In genomic region chr19:46298477-46299003, GRCh38 we compare ENCODE assay signal across 12 cellular contexts. TPM values are rescaled to one million over a fixed set of nuclear protein-coding genes. Genes with fewer than 3 reads are reported as not detected.
A peak's percentile ranks its signal among the peaks of the same experiment; 100 is the strongest.
DNase-seq lines count a peak whose midpoint lies in the region; ATAC-seq and TF ChIP-seq lines count a peak whose summit lies in the region.
"Had no signal": no experiment of that assay in that cellular context is flagged by ENCODE, and none has a peak within 500 bp of the region (broad histone marks: within the 10 kb centered on the region; RNA-seq: fewer than 3 reads in every experiment).

No MANE protein-coding gene starts in this region.

- no peaks in the 10 kb centered on the region for H3K27me3 ChIP-seq in BLaER1 treated with 17β-estradiol and CSF1 and Interleukin-3, amounts not matched to agents 10 nM and 100 nM
- H3K27me3 ChIP-seq in prostate gland (replicated peaks; ENCODE audit: insufficient read depth) = no peaks in the 10 kb centered on the region
- H3K27me3 ChIP-seq: SJSA1 had no signal

- no peaks in the 10 kb centered on the region for H3K36me3 Mint-ChIP-seq in WTC11
- H3K36me3 Mint-ChIP-seq: stimulated activated naive B cell treated with anti-CD40 and anti-IgM and Interleukin-4, amounts not matched to agents 10 μg/mL and 1 μg/mL and 100 μg/mL, for 72 hours had no signal

- DNase-seq in WTC11 (ENCODE audit: low spot score) = no peak
- peak; percentile 29 for DNase-seq in fibroblast of villous mesenchyme (ENCODE audit: low read depth)
- DNase-seq in prostate gland (ENCODE audit: low spot score) = no peak
- DNase-seq in kidney glomerular epithelial cell (lab: John Stamatoyannopoulos, UW) = no peak
- DNase-seq in NCI-H524 (lab: John Stamatoyannopoulos, UW) = no peak
- no peak for DNase-seq in AG08396 (ENCODE audit: low spot score)
- DNase-seq: central memory CD4-positive, alpha-beta T cell; stimulated activated naive B cell treated with anti-CD40 and anti-IgM and Interleukin-4, amounts not matched to agents 10 μg/mL and 1 μg/mL and 100 μg/mL, for 72 hours had no signal

- 0 out of 22 replicates have a peak, but pooled peaks cover 0 to under 1% (median 0%) of the 10 kb centered on the region in 11 experiments for H3K9me3 ChIP-seq in BLaER1 treated with 17β-estradiol and CSF1 and Interleukin-3, amounts not matched to agents 10 nM and 100 nM (replicated peaks in 1 of 11)
- no peaks in the 10 kb centered on the region for H3K9me3 ChIP-seq in prostate gland
- H3K9me3 ChIP-seq: SJSA1 had no signal

- H4K20me1 ChIP-seq in BLaER1 treated with 17β-estradiol and CSF1 and Interleukin-3, amounts not matched to agents 10 nM and 100 nM = peaks cover 0 to 6% (median 0%) of the 10 kb centered on the region in 11 experiments; a peak in 1 of 22 replicates

- no peak overlapping the region for H3K27ac Mint-ChIP-seq in WTC11
- H3K27ac Mint-ChIP-seq: stimulated activated naive B cell treated with anti-CD40 and anti-IgM and Interleukin-4, amounts not matched to agents 10 μg/mL and 1 μg/mL and 100 μg/mL, for 72 hours had no signal

- no peak for TF ChIP-seq CTCF in WTC11 (IDR thresholded peaks at IDR 0.05)
- TF ChIP-seq CTCF in fibroblast of villous mesenchyme (IDR thresholded peaks at IDR 0.05; ENCODE audit: insufficient read depth, low read depth, low read length) = no peak
- peak in 1 of 4 experiments; percentile 5 for TF ChIP-seq CTCF in prostate gland (IDR thresholded peaks at IDR 0.05)

- TF ChIP-seq POLR2A in prostate gland (IDR thresholded peaks at IDR 0.05) = no peak

- peak overlapping the region; percentile 49 to 75 (median 66) for H3K4me2 ChIP-seq in BLaER1 treated with 17β-estradiol and CSF1 and Interleukin-3, amounts not matched to agents 10 nM and 100 nM

- no peak overlapping the region for H3K27ac ChIP-seq in BLaER1 treated with 17β-estradiol and CSF1 and Interleukin-3, amounts not matched to agents 10 nM and 100 nM
- H3K27ac ChIP-seq in prostate gland = peak overlapping the region; percentile 91 to 95
- H3K27ac ChIP-seq: SJSA1 had no signal

- 19% methylated on average over 7 of the region's 7 CpGs for WGBS in prostate gland

- POLR2A ChIA-PET in WTC11 (lab: Charles Lee) = no interaction called here

- CTCF ChIA-PET in WTC11 (lab: Charles Lee) = interaction anchor here (0.6 to 7.2 kb wide), 9 partner anchors 11 to 371 kb away, joined by 3 to 95 read pairs (median 5); partner anchors contain the start of genes PNMA8B and PPP5C

- H3K4me3 ChIP-seq in BLaER1 treated with 17β-estradiol and CSF1 and Interleukin-3, amounts not matched to agents 10 nM and 100 nM = no peak overlapping the region; a peak in 1 of 20 replicates
- H3K4me3 ChIP-seq in fibroblast of villous mesenchyme (ENCODE audit: low read depth, low read length) (peak overlapping the region; percentile 60), prostate gland (peak overlapping the region; percentile 25 to 34)
- H3K4me3 ChIP-seq: SJSA1 had no signal

- H3K9me3 Mint-ChIP-seq in WTC11 = no peaks in the 10 kb centered on the region

- intact Hi-C loops in prostate gland (cut with DNase I) = no loop called here

- H3K36me3 ChIP-seq in BLaER1 treated with 17β-estradiol and CSF1 and Interleukin-3, amounts not matched to agents 10 nM and 100 nM = no peaks in the 10 kb centered on the region
- H3K36me3 ChIP-seq in prostate gland = no peaks in the 10 kb centered on the region
- H3K36me3 ChIP-seq: SJSA1 had no signal

- peaks cover 18% of the 10 kb centered on the region for H3K27me3 Mint-ChIP-seq in WTC11 (ENCODE audit: low read depth)

- 0 out of 2 replicates have a peak overlapping the region, but pooled peaks have one; percentile 12 for H3K4me3 Mint-ChIP-seq in WTC11
- H3K4me3 Mint-ChIP-seq: stimulated activated naive B cell treated with anti-CD40 and anti-IgM and Interleukin-4, amounts not matched to agents 10 μg/mL and 1 μg/mL and 100 μg/mL, for 72 hours had no signal

- peak overlapping the region in 4 of 11 experiments; percentile 6 to 41 (median 24); a peak in 3 of 22 replicates for H3K9ac ChIP-seq in BLaER1 treated with 17β-estradiol and CSF1 and Interleukin-3, amounts not matched to agents 10 nM and 100 nM

- peaks cover 12 to 26% (median 20%) of the 10 kb centered on the region in 10 experiments for H3K4me1 ChIP-seq in BLaER1 treated with 17β-estradiol and CSF1 and Interleukin-3, amounts not matched to agents 10 nM and 100 nM
- peaks cover 20% of the 10 kb centered on the region for H3K4me1 ChIP-seq in prostate gland (replicated peaks)

- H3K4me1 Mint-ChIP-seq in WTC11 = peaks cover 35% of the 10 kb centered on the region

- ATAC-seq in WTC11 (no peak), HG03025 (IDR thresholded peaks at IDR 0.05; ENCODE audit: low FRiP score, unreplicated experiment) (no peak)
- ATAC-seq: stimulated activated naive B cell treated with anti-CD40 and anti-IgM and Interleukin-4, amounts not matched to agents 10 μg/mL and 1 μg/mL and 100 μg/mL, for 72 hours had no signal

TF ChIP-seq in WTC11, 78 proteins besides CTCF, POLR2A, EP300 and RAD21:
- TF ChIP-seq CDX4 (CRISPR knock-in tag; IDR thresholded peaks at IDR 0.05; ENCODE audit: borderline replicate concordance) (no peak), TEAD4 (CRISPR knock-in tag; IDR thresholded peaks at IDR 0.05) (no peak), ZNF396 (CRISPR knock-in tag; IDR thresholded peaks at IDR 0.05; ENCODE audit: borderline replicate concordance) (no peak), ZNF138 (CRISPR knock-in tag; conservative IDR thresholded peaks at IDR 0.05) (no peak), CREM (CRISPR knock-in tag; IDR thresholded peaks at IDR 0.05) (no peak)

RNA-seq across cellular contexts. Expression of gene HIF3A, which starts 1.7 kb away (rescaled TPM):
- total RNA-seq in WTC11 (2021) (31.8 to 58.2 TPM (median 48.7 TPM) in 3 replicates), fibroblast of villous mesenchyme (0.43 and 0.64 TPM in 2 replicates), prostate gland (10 to 100 TPM; 42.8 to 97.6 TPM)
- total RNA-seq: activated CD8-positive, alpha-beta memory T cell treated with anti-CD3 and anti-CD28 coated beads for 36 hours; SJSA1 had no signal

RNA-seq across cellular contexts. Expression of gene PPP5C, which starts 48.3 kb away (rescaled TPM):
- total RNA-seq in WTC11 (2021) (98.9 to 107 TPM (median 103 TPM) in 3 replicates), fibroblast of villous mesenchyme (44.9 and 48.3 TPM in 2 replicates), prostate gland (10 to 100 TPM; 81.4 to 84.3 TPM)

Comparison
In these comparisons a context has a peak if more than half of its experiments do, and no peak if none do; other contexts are left out.
1. H3K27ac ChIP-seq: peak in prostate gland (2 of 2); none in BLaER1 treated with 17β-estradiol and CSF1 and Interleukin-3, amounts not matched to agents 10 nM and 100 nM (0 of 11).
2. H3K4me3 ChIP-seq: peak in fibroblast of villous mesenchyme (single experiment) and prostate gland (2 of 2); none in BLaER1 treated with 17β-estradiol and CSF1 and Interleukin-3, amounts not matched to agents 10 nM and 100 nM (0 of 10).
3. RNA of gene HIF3A, which starts 1.7 kb away (total RNA-seq): 42.8 to 97.6 TPM in prostate gland and 31.8 to 58.2 TPM in WTC11; 0.43 to 0.64 TPM in fibroblast of villous mesenchyme; every median in the first group is over 10 times any median in the second.